ENCODE assay signal across 2 cellular contexts in the genomic region with DNA sequence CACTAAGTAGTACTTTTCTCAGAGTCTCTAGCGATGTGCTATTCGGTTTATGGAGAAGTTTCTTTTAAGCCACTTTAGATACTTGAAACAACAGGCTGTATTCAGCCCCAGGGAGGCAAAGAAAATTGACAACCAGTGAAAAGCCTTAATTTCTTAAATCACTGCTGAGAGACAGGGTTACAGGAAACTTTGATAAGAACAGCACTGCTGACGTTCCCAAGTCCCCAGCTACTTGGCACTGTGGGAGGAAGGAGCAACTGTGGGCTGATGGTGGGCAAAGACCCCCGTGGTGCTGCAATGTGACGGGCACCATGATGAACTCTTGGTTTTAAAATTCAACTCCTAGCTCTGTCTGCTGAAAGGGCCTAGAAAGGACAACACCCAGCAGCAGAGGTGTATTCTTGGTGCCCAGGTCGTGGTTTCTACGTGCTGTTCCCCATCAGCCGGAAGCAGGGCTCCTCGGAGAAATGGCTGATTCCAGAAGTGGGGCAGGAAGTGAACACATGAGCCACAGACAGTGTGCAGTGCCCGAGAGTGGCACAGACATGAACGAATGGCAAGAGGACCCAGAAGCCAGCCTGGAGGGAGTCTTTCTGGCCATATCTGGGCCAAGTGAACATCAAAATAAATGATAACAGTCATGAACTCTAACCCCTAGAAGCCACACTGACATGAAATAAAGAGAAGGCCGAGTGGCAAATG.
TF ChIP-seq lines count a peak whose summit lies in the region.

No MANE protein-coding gene starts in this region.

TF ChIP-seq in SK-N-SH, 30 proteins besides CTCF, POLR2A, EP300 and RAD21:
- no peak for TF ChIP-seq CHD2 (IDR thresholded peaks at IDR 0.05; ENCODE audit: low read length, partially characterized antibody)
- TF ChIP-seq RCOR1 (IDR thresholded peaks at IDR 0.05; ENCODE audit: low read length), result no peak
- TF ChIP-seq JUND (IDR thresholded peaks at IDR 0.05), result no peak
- TF ChIP-seq NRF1 (IDR thresholded peaks at IDR 0.05; ENCODE audit: low read depth, low read length), result no peak
- TF ChIP-seq, protein P1, sequence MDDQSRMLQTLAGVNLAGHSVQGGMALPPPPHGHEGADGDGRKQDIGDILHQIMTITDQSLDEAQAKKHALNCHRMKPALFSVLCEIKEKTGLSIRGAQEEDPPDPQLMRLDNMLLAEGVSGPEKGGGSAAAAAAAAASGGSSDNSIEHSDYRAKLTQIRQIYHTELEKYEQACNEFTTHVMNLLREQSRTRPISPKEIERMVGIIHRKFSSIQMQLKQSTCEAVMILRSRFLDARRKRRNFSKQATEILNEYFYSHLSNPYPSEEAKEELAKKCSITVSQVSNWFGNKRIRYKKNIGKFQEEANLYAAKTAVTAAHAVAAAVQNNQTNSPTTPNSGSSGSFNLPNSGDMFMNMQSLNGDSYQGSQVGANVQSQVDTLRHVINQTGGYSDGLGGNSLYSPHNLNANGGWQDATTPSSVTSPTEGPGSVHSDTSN (IDR thresholded peaks at IDR 0.05), result no peak
- TF ChIP-seq YY1 (IDR thresholded peaks at IDR 0.05; ENCODE audit: low read depth), result no peak
- TF ChIP-seq FOXJ3 (CRISPR knock-in tag; IDR thresholded peaks at IDR 0.05), result no peak
- TF ChIP-seq, protein P2, sequence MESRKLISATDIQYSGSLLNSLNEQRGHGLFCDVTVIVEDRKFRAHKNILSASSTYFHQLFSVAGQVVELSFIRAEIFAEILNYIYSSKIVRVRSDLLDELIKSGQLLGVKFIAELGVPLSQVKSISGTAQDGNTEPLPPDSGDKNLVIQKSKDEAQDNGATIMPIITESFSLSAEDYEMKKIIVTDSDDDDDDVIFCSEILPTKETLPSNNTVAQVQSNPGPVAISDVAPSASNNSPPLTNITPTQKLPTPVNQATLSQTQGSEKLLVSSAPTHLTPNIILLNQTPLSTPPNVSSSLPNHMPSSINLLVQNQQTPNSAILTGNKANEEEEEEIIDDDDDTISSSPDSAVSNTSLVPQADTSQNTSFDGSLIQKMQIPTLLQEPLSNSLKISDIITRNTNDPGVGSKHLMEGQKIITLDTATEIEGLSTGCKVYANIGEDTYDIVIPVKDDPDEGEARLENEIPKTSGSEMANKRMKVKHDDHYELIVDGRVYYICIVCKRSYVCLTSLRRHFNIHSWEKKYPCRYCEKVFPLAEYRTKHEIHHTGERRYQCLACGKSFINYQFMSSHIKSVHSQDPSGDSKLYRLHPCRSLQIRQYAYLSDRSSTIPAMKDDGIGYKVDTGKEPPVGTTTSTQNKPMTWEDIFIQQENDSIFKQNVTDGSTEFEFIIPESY (IDR thresholded peaks at IDR 0.05; ENCODE audit: borderline replicate concordance, low read depth), result no peak

TF ChIP-seq in SK-N-SH treated with all-trans-retinoic acid at 6 μM for 48 hours, 23 proteins besides CTCF, POLR2A, EP300 and RAD21:
- no peak for TF ChIP-seq ARNTL (CRISPR knock-in tag; IDR thresholded peaks at IDR 0.05; ENCODE audit: borderline replicate concordance, low read depth)
- no peak for TF ChIP-seq TSHZ2 (CRISPR knock-in tag; IDR thresholded peaks at IDR 0.05)
- TF ChIP-seq PATZ1 (CRISPR knock-in tag; IDR thresholded peaks at IDR 0.05; ENCODE audit: borderline replicate concordance), result no peak
- TF ChIP-seq PPARA (CRISPR knock-in tag; IDR thresholded peaks at IDR 0.05; ENCODE audit: borderline replicate concordance), result no peak
- TF ChIP-seq ZNF8 (CRISPR knock-in tag; IDR thresholded peaks at IDR 0.05), result no peak
- TF ChIP-seq, protein P3, sequence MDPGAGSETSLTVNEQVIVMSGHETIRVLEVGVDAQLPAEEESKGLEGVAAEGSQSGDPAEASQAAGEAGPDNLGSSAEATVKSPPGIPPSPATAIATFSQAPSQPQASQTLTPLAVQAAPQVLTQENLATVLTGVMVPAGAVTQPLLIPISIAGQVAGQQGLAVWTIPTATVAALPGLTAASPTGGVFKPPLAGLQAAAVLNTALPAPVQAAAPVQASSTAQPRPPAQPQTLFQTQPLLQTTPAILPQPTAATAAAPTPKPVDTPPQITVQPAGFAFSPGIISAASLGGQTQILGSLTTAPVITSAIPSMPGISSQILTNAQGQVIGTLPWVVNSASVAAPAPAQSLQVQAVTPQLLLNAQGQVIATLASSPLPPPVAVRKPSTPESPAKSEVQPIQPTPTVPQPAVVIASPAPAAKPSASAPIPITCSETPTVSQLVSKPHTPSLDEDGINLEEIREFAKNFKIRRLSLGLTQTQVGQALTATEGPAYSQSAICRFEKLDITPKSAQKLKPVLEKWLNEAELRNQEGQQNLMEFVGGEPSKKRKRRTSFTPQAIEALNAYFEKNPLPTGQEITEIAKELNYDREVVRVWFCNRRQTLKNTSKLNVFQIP (CRISPR knock-in tag; IDR thresholded peaks at IDR 0.05; ENCODE audit: borderline replicate concordance, low read depth), result no peak
- TF ChIP-seq ZNF70 (CRISPR knock-in tag; IDR thresholded peaks at IDR 0.05), result no peak
- TF ChIP-seq BACH2 (CRISPR knock-in tag; IDR thresholded peaks at IDR 0.05; ENCODE audit: borderline replicate concordance), result no peak
- no peak for TF ChIP-seq ZFP30 (CRISPR knock-in tag; IDR thresholded peaks at IDR 0.05)
- no peak for TF ChIP-seq ZC3H10 (CRISPR knock-in tag; IDR thresholded peaks at IDR 0.05)
